Comparison of ENCODE assay signal across 7 cellular contexts in genomic region chr1:17167783-17168479, GRCh38. TPM values are rescaled to one million over a fixed set of nuclear protein-coding genes. Genes with fewer than 3 reads are reported as not detected.
DNase-seq lines count a peak whose midpoint lies in the region; ATAC-seq, FAIRE-seq and TF ChIP-seq lines count a peak whose summit lies in the region.

No MANE protein-coding gene starts in this region.

- H3K9me3 ChIP-seq in smooth muscle cell (replicated peaks; ENCODE audit: low read depth) (no peaks in the 10 kb centered on the region), small intestine (ENCODE audit: control insufficient read depth, low read depth) (no peaks in the 10 kb centered on the region)

- H3K79me2 ChIP-seq in smooth muscle cell (ENCODE audit: low read depth) = no peaks in the 10 kb centered on the region

- H3K4me1 ChIP-seq in smooth muscle cell (ENCODE audit: low read depth) (no peaks in the 10 kb centered on the region), small intestine (ENCODE audit: control insufficient read depth in 2 of 2, insufficient read depth in 1 of 2, low read depth in 1 of 2, low read length in 1 of 2) (no peaks in the 10 kb centered on the region)

- H2AFZ ChIP-seq in smooth muscle cell (ENCODE audit: low read depth) = peak overlapping the region; percentile 28

- 59% methylated on average over 14 of the region's 14 CpGs for WGBS in smooth muscle cell (ENCODE audit: low lambda C conversion rate)
- WGBS in small intestine, 3 donors = 45 to 71% (median 53%) methylated on average over 14 of the region's 14 CpGs

- DNase-seq in H4 (ENCODE audit: low spot score) (peak; percentile 77), RKO (ENCODE audit: low spot score) (peak; percentile 33), epithelial cell of prostate (ENCODE audit: low read depth, low spot score) (peak; percentile 33), smooth muscle cell (lab: John Stamatoyannopoulos, UW; ENCODE audit: unreplicated experiment) (no peak), T-helper 2 cell (no peak), small intestine (no peak)

- no peaks in the 10 kb centered on the region for H3F3A ChIP-seq in smooth muscle cell (ENCODE audit: low read depth)

- TF ChIP-seq CTCF in smooth muscle cell (IDR thresholded peaks at IDR 0.05; ENCODE audit: borderline replicate concordance, insufficient read depth, poor library complexity, severe bottlenecking) = no peak

- H3K27ac ChIP-seq in epithelial cell of prostate (peak overlapping the region; percentile 75), smooth muscle cell (ENCODE audit: low read depth) (peak overlapping the region; percentile 78), small intestine (ENCODE audit: low read depth in 1 of 2, low read length in 1 of 2) (no peak overlapping the region)

- H3K4me3 ChIP-seq in smooth muscle cell (no peak overlapping the region), small intestine (ENCODE audit: low read depth in 1 of 2, low read length in 2 of 2) (no peak overlapping the region)

- H3K4me2 ChIP-seq in smooth muscle cell = peak overlapping the region; percentile 53

- ATAC-seq in HG03439 (IDR thresholded peaks at IDR 0.05; ENCODE audit: unreplicated experiment) = no peak

- no peaks in the 10 kb centered on the region for H4K20me1 ChIP-seq in smooth muscle cell (ENCODE audit: low read depth)

- H3K36me3 ChIP-seq in smooth muscle cell (ENCODE audit: low read depth) (no peaks in the 10 kb centered on the region), small intestine (ENCODE audit: control insufficient read depth in 2 of 2, insufficient read depth in 2 of 2, low read length in 2 of 2) (no peaks in the 10 kb centered on the region)

- peak overlapping the region; percentile 2 for H3K9ac ChIP-seq in smooth muscle cell (ENCODE audit: low read depth)

- FAIRE-seq in small intestine (lab: Jason Lieb, UNC) = no peak

- no peaks in the 10 kb centered on the region for H3K27me3 ChIP-seq in smooth muscle cell (ENCODE audit: low read depth)
- no peaks in the 10 kb centered on the region for H3K27me3 ChIP-seq in small intestine (ENCODE audit: control insufficient read depth in 2 of 2, insufficient read depth in 2 of 2, low read length in 2 of 2)

RNA-seq across cellular contexts. Expression of gene PADI1, which starts 37.0 kb away (rescaled TPM):
- 0.02 and 1.0 TPM in 2 replicates for total RNA-seq in H4 (2014; rRNA removed; shearing (Covaris generic))
- total RNA-seq in smooth muscle cell = 1.7 TPM in 1 of 2 replicates, not detected in the other
- not detected in 2 replicates for polyA plus RNA-seq in smooth muscle cell
- under 1 TPM in 2 of 3 donors, not detected in 1; 0.10 to 0.27 TPM for polyA plus RNA-seq in small intestine

RNA-seq across cellular contexts. Expression of gene PADI2, which starts 48.7 kb away (rescaled TPM):
- total RNA-seq in H4 (2014; rRNA removed; shearing (Covaris generic)) = 0.08 and 0.12 TPM in 2 replicates
- total RNA-seq in smooth muscle cell = not detected in 2 replicates
- polyA plus RNA-seq in smooth muscle cell (not detected in 2 replicates), small intestine (under 1 TPM in 2 of 3 donors, not detected in 1; 0.28 to 0.54 TPM)

Comparison
In these comparisons a context has a peak if more than half of its experiments do, and no peak if none do; other contexts are left out.
1. DNase-seq: peak in H4 (single experiment), RKO (single experiment) and epithelial cell of prostate (single experiment); none in smooth muscle cell (single experiment), T-helper 2 cell (0 of 5) and small intestine (single experiment).
2. H3K27ac ChIP-seq: peak in epithelial cell of prostate (single experiment) and smooth muscle cell (single experiment); none in small intestine (0 of 2).